In genomic region chr20:925516-925915, GRCh38 we compare ENCODE assay signal across 20 cellular contexts. TPM values are rescaled to one million over a fixed set of nuclear protein-coding genes. Genes with fewer than 3 reads are reported as not detected.
DNase-seq lines count a peak whose midpoint lies in the region; ATAC-seq and TF ChIP-seq lines count a peak whose summit lies in the region.
"Had no signal": no experiment of that assay in that cellular context is flagged by ENCODE, and none has a peak within 500 bp of the region (broad histone marks: within the 10 kb centered on the region; RNA-seq: fewer than 3 reads in every experiment).

No MANE protein-coding gene starts in this region.

- H3K4me1 ChIP-seq in thyroid gland: peaks cover 5 to 6% of the 10 kb centered on the region in 2 donors
- no peaks in the 10 kb centered on the region for H3K4me1 ChIP-seq in PC-3 (ENCODE audit: insufficient read depth, low read length)
- peaks cover 0 to 10% (median 0%) of the 10 kb centered on the region in 4 donors for H3K4me1 ChIP-seq in tibial nerve
- H3K4me1 ChIP-seq: A549, Caco-2 had no signal

- ATAC-seq in PC-3: no peak
- ATAC-seq: CD8-positive, alpha-beta T cell had no signal

- H3K4me3 ChIP-seq in coronary artery: no peak overlapping the region
- H3K4me3 ChIP-seq in thyroid gland (replicated peaks in 1 of 3): no peak overlapping the region
- H3K4me3 ChIP-seq in PC-3 (ENCODE audit: low read length): no peak overlapping the region
- H3K4me3 ChIP-seq in tibial nerve: no peak overlapping the region
- H3K4me3 ChIP-seq: A549; BLaER1 treated with 17β-estradiol and CSF1 and Interleukin-3, amounts not matched to agents 10 nM and 100 nM had no signal

- no peaks in the 10 kb centered on the region for H3K9me2 ChIP-seq in PC-3 (replicated peaks; ENCODE audit: low read length)

- H3K9me3 ChIP-seq in thyroid gland (no peaks in the 10 kb centered on the region), PC-3 (ENCODE audit: low read length) (peaks cover 2% of the 10 kb centered on the region), tibial nerve (no peaks in the 10 kb centered on the region)

- no peaks in the 10 kb centered on the region for H3K36me3 ChIP-seq in thyroid gland
- no peaks in the 10 kb centered on the region for H3K36me3 ChIP-seq in PC-3 (ENCODE audit: low read depth, low read length)
- H3K36me3 ChIP-seq in tibial nerve: no peaks in the 10 kb centered on the region
- H3K36me3 ChIP-seq: BLaER1 treated with 17β-estradiol and CSF1 and Interleukin-3, amounts not matched to agents 10 nM and 100 nM had no signal

- WGBS in thyroid gland, 2 donors: 53 to 65% methylated on average over 9 of the region's 9 CpGs
- 80 to 87% methylated on average over 9 of the region's 9 CpGs for WGBS in tibial nerve, 2 donors

- H3K9ac ChIP-seq in PC-3 (ENCODE audit: low read length): no peak overlapping the region
- H3K9ac ChIP-seq: BLaER1 treated with 17β-estradiol and CSF1 and Interleukin-3, amounts not matched to agents 10 nM and 100 nM had no signal

- peak; percentile 21 for DNase-seq in coronary artery (ENCODE audit: low spot score)
- peak; percentile 10 for DNase-seq in islet precursor cell
- peak; percentile 14 for DNase-seq in mesenteric fat pad (ENCODE audit: low spot score)
- peak; percentile 47 to 56 for DNase-seq in thyroid gland
- DNase-seq in PC-3: no peak
- DNase-seq in NCI-H526 treated with DMSO at 0.1 percent for 48 hours (lab: John Stamatoyannopoulos, UW): no peak
- DNase-seq in tibial nerve (ENCODE audit: low spot score in 2 of 2): no peak
- DNase-seq: AML-193; Caco-2; Calu3; CD4-positive, alpha-beta T cell; CD8-positive, alpha-beta T cell; DMS79 treated with DMSO at 0.1 percent for 48 hours; GF-D8 had no signal

- no peak overlapping the region for H3K4me2 ChIP-seq in PC-3 (ENCODE audit: low read length)
- H3K4me2 ChIP-seq: A549 had no signal

- CTCF ChIA-PET in PC-3 (lab: Charles Lee): no interaction called here

- POLR2A ChIA-PET in PC-3 (lab: Charles Lee; ENCODE audit: unreplicated experiment): no interaction called here

- H2AFZ ChIP-seq in PC-3 (ENCODE audit: low read length): no peak overlapping the region

- H4K20me1 ChIP-seq in PC-3 (ENCODE audit: low read length): no peaks in the 10 kb centered on the region
- H4K20me1 ChIP-seq: BLaER1 treated with 17β-estradiol and CSF1 and Interleukin-3, amounts not matched to agents 10 nM and 100 nM had no signal

- H3K79me2 ChIP-seq in PC-3 (ENCODE audit: low read length): no peaks in the 10 kb centered on the region

- TF ChIP-seq POLR2A in thyroid gland (IDR thresholded peaks at IDR 0.05) (no peak), tibial nerve (IDR thresholded peaks at IDR 0.05) (no peak)

- no peaks in the 10 kb centered on the region for H3F3A ChIP-seq in PC-3 (ENCODE audit: low read length, unreplicated experiment)

- H3K27me3 ChIP-seq in thyroid gland (no peaks in the 10 kb centered on the region), PC-3 (ENCODE audit: low read length) (peaks cover 47% of the 10 kb centered on the region), tibial nerve (no peaks in the 10 kb centered on the region)
- H3K27me3 ChIP-seq: BLaER1 treated with 17β-estradiol and CSF1 and Interleukin-3, amounts not matched to agents 10 nM and 100 nM had no signal

- TF ChIP-seq CTCF in coronary artery (IDR thresholded peaks at IDR 0.05) (no peak), thyroid gland (IDR thresholded peaks at IDR 0.05) (no peak), PC-3 (conservative IDR thresholded peaks at IDR 0.05; ENCODE audit: low read depth, low read length) (no peak), tibial nerve (IDR thresholded peaks at IDR 0.05) (no peak)

- no peak for TF ChIP-seq EP300 in tibial nerve (IDR thresholded peaks at IDR 0.05)

- intact Hi-C loops in thyroid gland (cut with DNase I): no loop called here
- intact Hi-C loops in PC-3 (cut with micrococcal nuclease): no loop called here

- BruUV-seq in PC-3 (replicated peaks; lab: Mats Ljungman, UMichigan): no TSS peak

- H3K27ac ChIP-seq in coronary artery: no peak overlapping the region
- H3K27ac ChIP-seq in thyroid gland: no peak overlapping the region
- no peak overlapping the region for H3K27ac ChIP-seq in PC-3 (ENCODE audit: low read length)
- no peak overlapping the region for H3K27ac ChIP-seq in tibial nerve
- H3K27ac ChIP-seq: 22Rv1, A549, C4-2B had no signal

RNA-seq across cellular contexts. Expression of gene ANGPT4, which starts 9.4 kb away (rescaled TPM):
- total RNA-seq in mesenteric fat pad (0.42 TPM), thyroid gland (1 to 10 TPM in 3 of 4 donors, under 1 TPM in 1; 0.40 to 3.8 (median 3.2) TPM), PC-3 (2014; rRNA removed) (not detected in 2 replicates), tibial nerve (1 to 10 TPM in 3 of 4 donors, under 1 TPM in 1; 0.63 to 4.7 (median 1.3) TPM)
- total RNA-seq: A172; B cell; Caco-2; Calu3; CD4-positive, alpha-beta T cell; CD8-positive, alpha-beta T cell had no signal

Comparison
In these comparisons a context has a peak if more than half of its experiments do, and no peak if none do; other contexts are left out.
1. DNase-seq: peak in coronary artery (single experiment), islet precursor cell (single experiment), mesenteric fat pad (single experiment) and thyroid gland (2 of 2); none in PC-3 (single experiment), NCI-H526 treated with DMSO at 0.1 percent for 48 hours (single experiment) and tibial nerve (0 of 2).